In the genomic region with DNA sequence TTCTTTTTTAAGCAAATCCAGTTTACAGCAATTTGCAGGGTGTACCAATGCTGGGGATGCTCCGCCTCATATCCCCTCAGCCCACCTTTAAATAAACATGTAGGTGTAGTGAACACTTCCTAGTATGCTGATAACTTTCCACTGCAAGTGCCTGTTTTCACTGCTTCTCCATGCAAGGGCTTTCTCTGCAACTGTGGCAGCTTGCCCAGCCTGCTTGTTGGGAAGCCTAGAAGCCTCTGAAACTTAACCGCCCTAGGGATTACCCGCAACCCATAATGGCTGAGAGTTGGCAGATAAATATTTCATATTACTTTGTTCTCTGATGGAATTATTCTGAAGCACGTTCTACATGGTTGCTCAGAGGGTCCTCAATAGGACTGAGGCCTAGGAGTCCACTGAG, we compare ENCODE assay signal across 26 cellular contexts.
"Had no signal": no experiment of that assay in that cellular context is flagged by ENCODE, and none has a peak within 500 bp of the region (broad histone marks: within the 10 kb centered on the region; RNA-seq: fewer than 3 reads in every experiment).

No MANE protein-coding gene starts in this region.

- H3K9me3 ChIP-seq: ascending aorta, SJCRH30, SK-N-SH had no signal

- H3K36me3 ChIP-seq: ascending aorta, brain microvascular endothelial cell, cardiac muscle cell, SJCRH30 had no signal

- H3K36me3 Mint-ChIP-seq: activated naive CD4-positive, alpha-beta T cell treated with anti-CD3 and anti-CD28 coated beads, Interleukin-2, amount 50 U/mL, for 24 hours had no signal

- H3K27ac ChIP-seq: ascending aorta, brain microvascular endothelial cell, cardiac muscle cell, SJCRH30, VCaP had no signal

- H3K27ac Mint-ChIP-seq: activated CD4-positive, alpha-beta memory T cell treated with anti-CD3 and anti-CD28 coated beads, Interleukin-2, amount 10 ng/mL, durations not matched to agents 7 days and 5 days; activated CD4-positive, alpha-beta T cell treated with anti-CD3 and anti-CD28 coated beads for 36 hours; activated naive CD4-positive, alpha-beta T cell treated with anti-CD3 and anti-CD28 coated beads, Interleukin-2, amount 50 U/mL, for 24 hours; activated naive CD8-positive, alpha-beta T cell treated with anti-CD3 and anti-CD28 coated beads, Interleukin-2, amount 50 U/mL, for 24 hours; activated T-cell treated with anti-CD3 and anti-CD28 coated beads, Interleukin-2, amount 50 U/mL, for 72 hours had no signal

- H3K27me3 Mint-ChIP-seq: activated CD4-positive, alpha-beta memory T cell treated with anti-CD3 and anti-CD28 coated beads, Interleukin-2, amount 10 ng/mL, durations not matched to agents 7 days and 5 days; activated naive CD4-positive, alpha-beta T cell treated with anti-CD3 and anti-CD28 coated beads, Interleukin-2, amount 50 U/mL, for 24 hours had no signal

- H3K4me1 ChIP-seq: ascending aorta, SJCRH30 had no signal

- H3K4me3 ChIP-seq: ascending aorta, cardiac muscle cell, K562, SJCRH30 had no signal

- ATAC-seq: activated CD4-positive, alpha-beta T cell treated with anti-CD3 and anti-CD28 coated beads for 36 hours; activated naive CD8-positive, alpha-beta T cell treated with anti-CD3 and anti-CD28 coated beads, Interleukin-2, amount 50 U/mL, for 24 hours; activated T-cell treated with anti-CD3 and anti-CD28 coated beads, Interleukin-2, amount 50 U/mL, for 72 hours; K562 had no signal

- H3K9me3 Mint-ChIP-seq: activated CD4-positive, alpha-beta memory T cell treated with anti-CD3 and anti-CD28 coated beads, Interleukin-2, amount 10 ng/mL, durations not matched to agents 7 days and 5 days; activated naive CD4-positive, alpha-beta T cell treated with anti-CD3 and anti-CD28 coated beads, Interleukin-2, amount 50 U/mL, for 24 hours; activated naive CD8-positive, alpha-beta T cell treated with anti-CD3 and anti-CD28 coated beads, Interleukin-2, amount 50 U/mL, for 24 hours; activated T-cell treated with anti-CD3 and anti-CD28 coated beads, Interleukin-2, amount 50 U/mL, for 72 hours had no signal

- H3K4me2 ChIP-seq: SK-N-SH had no signal

- H3K9ac ChIP-seq: SK-N-SH had no signal

- H3K4me1 Mint-ChIP-seq: activated CD4-positive, alpha-beta memory T cell treated with anti-CD3 and anti-CD28 coated beads, Interleukin-2, amount 10 ng/mL, durations not matched to agents 7 days and 5 days; activated CD4-positive, alpha-beta T cell treated with anti-CD3 and anti-CD28 coated beads for 36 hours; activated naive CD4-positive, alpha-beta T cell treated with anti-CD3 and anti-CD28 coated beads, Interleukin-2, amount 50 U/mL, for 24 hours; activated naive CD8-positive, alpha-beta T cell treated with anti-CD3 and anti-CD28 coated beads, Interleukin-2, amount 50 U/mL, for 24 hours had no signal

- H3K4me3 Mint-ChIP-seq: activated CD4-positive, alpha-beta memory T cell treated with anti-CD3 and anti-CD28 coated beads, Interleukin-2, amount 10 ng/mL, durations not matched to agents 7 days and 5 days; activated CD4-positive, alpha-beta T cell treated with anti-CD3 and anti-CD28 coated beads for 36 hours; activated naive CD4-positive, alpha-beta T cell treated with anti-CD3 and anti-CD28 coated beads, Interleukin-2, amount 50 U/mL, for 24 hours; activated naive CD8-positive, alpha-beta T cell treated with anti-CD3 and anti-CD28 coated beads, Interleukin-2, amount 50 U/mL, for 24 hours; activated T-cell treated with anti-CD3 and anti-CD28 coated beads, Interleukin-2, amount 50 U/mL, for 72 hours had no signal

- H3K27me3 ChIP-seq: ascending aorta, brain microvascular endothelial cell, cardiac muscle cell, SJCRH30 had no signal

- DNase-seq: activated CD4-positive, alpha-beta memory T cell treated with anti-CD3 and anti-CD28 coated beads, Interleukin-2, amount 10 ng/mL, durations not matched to agents 7 days and 5 days; activated CD4-positive, alpha-beta T cell treated with anti-CD3 and anti-CD28 coated beads for 36 hours; activated CD4-positive, alpha-beta T cell treated with anti-CD3 and anti-CD28 coated beads, Interleukin-2, amount 50 U/mL, for 1 hour; activated CD4-positive, CD25-positive, alpha-beta regulatory T cell; activated naive CD8-positive, alpha-beta T cell treated with anti-CD3 and anti-CD28 coated beads, Interleukin-2, amount 50 U/mL, for 24 hours; activated T-cell treated with anti-CD3 and anti-CD28 coated beads, Interleukin-2, amount 50 U/mL, for 72 hours; amniotic stem cell; brain microvascular endothelial cell; Karpas-422; MM.1S; NCI-H1105; NCI-H1436 treated with DMSO at 0.1 percent for 48 hours; NCI-H1930; NCI-H2171; NCI-H2227 treated with DMSO at 0.1 percent for 48 hours; NCI-H446 treated with DMSO at 0.1 percent for 48 hours; NCI-H524 treated with DMSO at 0.1 percent for 48 hours; NCI-H748 treated with DMSO at 0.1 percent for 48 hours; SK-N-SH; T-helper 1 cell had no signal
